1 cellular context compared by ENCODE assay signal in the genomic region with DNA sequence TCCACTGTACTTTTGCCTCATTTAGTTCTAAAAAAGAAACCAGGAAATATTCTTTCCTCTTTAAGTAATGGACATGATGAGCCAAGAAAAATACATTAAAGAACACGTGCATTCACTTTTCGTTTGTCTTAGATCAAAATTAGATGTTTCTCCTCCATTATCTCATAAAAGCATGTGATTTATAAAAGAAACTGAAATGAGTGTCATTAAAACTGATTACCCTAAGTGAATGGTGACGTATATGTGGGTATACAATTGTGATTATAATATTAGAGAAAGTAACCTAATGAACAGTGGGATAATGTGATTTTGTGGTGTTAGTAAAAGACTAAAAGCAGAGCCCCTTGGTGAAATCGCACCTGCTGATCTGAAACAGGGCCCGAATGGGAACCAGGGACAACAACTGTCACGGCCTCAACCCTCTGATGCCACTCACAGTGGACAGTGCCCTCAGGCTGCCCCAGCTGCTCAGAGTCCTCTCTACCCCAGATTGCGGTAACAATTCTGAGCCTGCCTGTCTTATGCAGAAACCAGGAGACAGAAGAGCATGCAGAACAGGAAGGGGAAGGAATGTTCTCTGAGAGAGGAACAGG.
TF ChIP-seq lines count a peak whose summit lies in the region.

No MANE protein-coding gene starts in this region.

TF ChIP-seq in WTC11, 78 proteins besides CTCF, POLR2A, EP300 and RAD21 (continued from another document):
- TF ChIP-seq, protein P1, sequence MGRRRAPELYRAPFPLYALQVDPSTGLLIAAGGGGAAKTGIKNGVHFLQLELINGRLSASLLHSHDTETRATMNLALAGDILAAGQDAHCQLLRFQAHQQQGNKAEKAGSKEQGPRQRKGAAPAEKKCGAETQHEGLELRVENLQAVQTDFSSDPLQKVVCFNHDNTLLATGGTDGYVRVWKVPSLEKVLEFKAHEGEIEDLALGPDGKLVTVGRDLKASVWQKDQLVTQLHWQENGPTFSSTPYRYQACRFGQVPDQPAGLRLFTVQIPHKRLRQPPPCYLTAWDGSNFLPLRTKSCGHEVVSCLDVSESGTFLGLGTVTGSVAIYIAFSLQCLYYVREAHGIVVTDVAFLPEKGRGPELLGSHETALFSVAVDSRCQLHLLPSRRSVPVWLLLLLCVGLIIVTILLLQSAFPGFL (CRISPR knock-in tag; IDR thresholded peaks at IDR 0.05; ENCODE audit: borderline replicate concordance) = no peak
- TF ChIP-seq, protein P2, sequence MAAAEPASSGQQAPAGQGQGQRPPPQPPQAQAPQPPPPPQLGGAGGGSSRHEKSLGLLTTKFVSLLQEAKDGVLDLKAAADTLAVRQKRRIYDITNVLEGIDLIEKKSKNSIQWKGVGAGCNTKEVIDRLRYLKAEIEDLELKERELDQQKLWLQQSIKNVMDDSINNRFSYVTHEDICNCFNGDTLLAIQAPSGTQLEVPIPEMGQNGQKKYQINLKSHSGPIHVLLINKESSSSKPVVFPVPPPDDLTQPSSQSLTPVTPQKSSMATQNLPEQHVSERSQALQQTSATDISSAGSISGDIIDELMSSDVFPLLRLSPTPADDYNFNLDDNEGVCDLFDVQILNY (CRISPR knock-in tag; IDR thresholded peaks at IDR 0.05) = no peak
- no peak for TF ChIP-seq FOXP1 (CRISPR knock-in tag; IDR thresholded peaks at IDR 0.05; ENCODE audit: borderline replicate concordance)
- no peak for TF ChIP-seq ZNF396 (CRISPR knock-in tag; IDR thresholded peaks at IDR 0.05; ENCODE audit: borderline replicate concordance)
- no peak for TF ChIP-seq MXD4 (CRISPR knock-in tag; IDR thresholded peaks at IDR 0.05; ENCODE audit: borderline replicate concordance)
